1 cellular context compared by ENCODE assay signal in the genomic region with DNA sequence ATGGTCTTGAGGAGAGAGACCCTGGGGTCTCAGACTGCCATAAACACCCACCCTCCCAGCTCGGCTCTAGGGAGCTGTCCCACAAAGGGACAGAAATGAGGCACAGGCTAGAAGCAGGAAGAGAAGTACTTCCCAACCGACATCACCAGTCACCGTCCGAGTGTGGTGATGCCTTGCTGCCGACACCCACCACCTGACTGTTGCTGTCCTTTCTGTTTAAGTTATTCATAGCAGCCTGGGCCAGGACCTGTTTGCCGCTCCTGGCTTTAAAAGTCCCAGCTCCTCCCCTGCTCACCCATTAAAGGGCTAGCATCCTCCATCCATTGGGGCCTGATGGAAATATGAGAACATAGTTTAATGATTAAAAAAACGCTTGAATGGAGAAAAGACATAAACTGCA.
TF ChIP-seq lines count a peak whose summit lies in the region.

No MANE protein-coding gene starts in this region.

TF ChIP-seq in K562, 482 proteins besides CTCF, POLR2A, EP300 and RAD21:
- TF ChIP-seq CCNT2 (IDR thresholded peaks at IDR 0.05; ENCODE audit: borderline replicate concordance, extremely low read depth, insufficient read length, low read depth, low read length) (no peak), C11orf30 (IDR thresholded peaks at IDR 0.05; ENCODE audit: low read depth) (no peak), DMBX1 (CRISPR knock-in tag; IDR thresholded peaks at IDR 0.05; ENCODE audit: borderline replicate concordance) (no peak), ZNF174 (CRISPR knock-in tag; IDR thresholded peaks at IDR 0.05) (no peak)
- TF ChIP-seq, protein P1, sequence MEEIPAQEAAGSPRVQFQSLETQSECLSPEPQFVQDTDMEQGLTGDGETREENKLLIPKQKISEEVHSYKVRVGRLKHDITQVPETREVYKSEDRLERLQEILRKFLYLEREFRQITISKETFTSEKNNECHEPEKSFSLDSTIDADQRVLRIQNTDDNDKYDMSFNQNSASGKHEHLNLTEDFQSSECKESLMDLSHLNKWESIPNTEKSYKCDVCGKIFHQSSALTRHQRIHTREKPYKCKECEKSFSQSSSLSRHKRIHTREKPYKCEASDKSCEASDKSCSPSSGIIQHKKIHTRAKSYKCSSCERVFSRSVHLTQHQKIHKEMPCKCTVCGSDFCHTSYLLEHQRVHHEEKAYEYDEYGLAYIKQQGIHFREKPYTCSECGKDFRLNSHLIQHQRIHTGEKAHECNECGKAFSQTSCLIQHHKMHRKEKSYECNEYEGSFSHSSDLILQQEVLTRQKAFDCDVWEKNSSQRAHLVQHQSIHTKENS (CRISPR knock-in tag; IDR thresholded peaks at IDR 0.05) = no peak
- TF ChIP-seq, protein P2, sequence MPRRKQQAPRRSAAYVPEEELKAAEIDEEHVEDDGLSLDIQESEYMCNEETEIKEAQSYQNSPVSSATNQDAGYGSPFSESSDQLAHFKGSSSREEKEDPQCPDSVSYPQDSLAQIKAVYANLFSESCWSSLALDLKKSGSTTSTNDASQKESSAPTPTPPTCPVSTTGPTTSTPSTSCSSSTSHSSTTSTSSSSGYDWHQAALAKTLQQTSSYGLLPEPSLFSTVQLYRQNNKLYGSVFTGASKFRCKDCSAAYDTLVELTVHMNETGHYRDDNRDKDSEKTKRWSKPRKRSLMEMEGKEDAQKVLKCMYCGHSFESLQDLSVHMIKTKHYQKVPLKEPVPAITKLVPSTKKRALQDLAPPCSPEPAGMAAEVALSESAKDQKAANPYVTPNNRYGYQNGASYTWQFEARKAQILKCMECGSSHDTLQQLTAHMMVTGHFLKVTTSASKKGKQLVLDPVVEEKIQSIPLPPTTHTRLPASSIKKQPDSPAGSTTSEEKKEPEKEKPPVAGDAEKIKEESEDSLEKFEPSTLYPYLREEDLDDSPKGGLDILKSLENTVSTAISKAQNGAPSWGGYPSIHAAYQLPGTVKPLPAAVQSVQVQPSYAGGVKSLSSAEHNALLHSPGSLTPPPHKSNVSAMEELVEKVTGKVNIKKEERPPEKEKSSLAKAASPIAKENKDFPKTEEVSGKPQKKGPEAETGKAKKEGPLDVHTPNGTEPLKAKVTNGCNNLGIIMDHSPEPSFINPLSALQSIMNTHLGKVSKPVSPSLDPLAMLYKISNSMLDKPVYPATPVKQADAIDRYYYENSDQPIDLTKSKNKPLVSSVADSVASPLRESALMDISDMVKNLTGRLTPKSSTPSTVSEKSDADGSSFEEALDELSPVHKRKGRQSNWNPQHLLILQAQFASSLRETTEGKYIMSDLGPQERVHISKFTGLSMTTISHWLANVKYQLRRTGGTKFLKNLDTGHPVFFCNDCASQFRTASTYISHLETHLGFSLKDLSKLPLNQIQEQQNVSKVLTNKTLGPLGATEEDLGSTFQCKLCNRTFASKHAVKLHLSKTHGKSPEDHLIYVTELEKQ (CRISPR knock-in tag; IDR thresholded peaks at IDR 0.05) = no peak
- TF ChIP-seq, protein P3, sequence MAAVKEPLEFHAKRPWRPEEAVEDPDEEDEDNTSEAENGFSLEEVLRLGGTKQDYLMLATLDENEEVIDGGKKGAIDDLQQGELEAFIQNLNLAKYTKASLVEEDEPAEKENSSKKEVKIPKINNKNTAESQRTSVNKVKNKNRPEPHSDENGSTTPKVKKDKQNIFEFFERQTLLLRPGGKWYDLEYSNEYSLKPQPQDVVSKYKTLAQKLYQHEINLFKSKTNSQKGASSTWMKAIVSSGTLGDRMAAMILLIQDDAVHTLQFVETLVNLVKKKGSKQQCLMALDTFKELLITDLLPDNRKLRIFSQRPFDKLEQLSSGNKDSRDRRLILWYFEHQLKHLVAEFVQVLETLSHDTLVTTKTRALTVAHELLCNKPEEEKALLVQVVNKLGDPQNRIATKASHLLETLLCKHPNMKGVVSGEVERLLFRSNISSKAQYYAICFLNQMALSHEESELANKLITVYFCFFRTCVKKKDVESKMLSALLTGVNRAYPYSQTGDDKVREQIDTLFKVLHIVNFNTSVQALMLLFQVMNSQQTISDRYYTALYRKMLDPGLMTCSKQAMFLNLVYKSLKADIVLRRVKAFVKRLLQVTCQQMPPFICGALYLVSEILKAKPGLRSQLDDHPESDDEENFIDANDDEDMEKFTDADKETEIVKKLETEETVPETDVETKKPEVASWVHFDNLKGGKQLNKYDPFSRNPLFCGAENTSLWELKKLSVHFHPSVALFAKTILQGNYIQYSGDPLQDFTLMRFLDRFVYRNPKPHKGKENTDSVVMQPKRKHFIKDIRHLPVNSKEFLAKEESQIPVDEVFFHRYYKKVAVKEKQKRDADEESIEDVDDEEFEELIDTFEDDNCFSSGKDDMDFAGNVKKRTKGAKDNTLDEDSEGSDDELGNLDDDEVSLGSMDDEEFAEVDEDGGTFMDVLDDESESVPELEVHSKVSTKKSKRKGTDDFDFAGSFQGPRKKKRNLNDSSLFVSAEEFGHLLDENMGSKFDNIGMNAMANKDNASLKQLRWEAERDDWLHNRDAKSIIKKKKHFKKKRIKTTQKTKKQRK (IDR thresholded peaks at IDR 0.05; ENCODE audit: borderline replicate concordance, low read depth, low read length) = no peak
- TF ChIP-seq, protein P4, sequence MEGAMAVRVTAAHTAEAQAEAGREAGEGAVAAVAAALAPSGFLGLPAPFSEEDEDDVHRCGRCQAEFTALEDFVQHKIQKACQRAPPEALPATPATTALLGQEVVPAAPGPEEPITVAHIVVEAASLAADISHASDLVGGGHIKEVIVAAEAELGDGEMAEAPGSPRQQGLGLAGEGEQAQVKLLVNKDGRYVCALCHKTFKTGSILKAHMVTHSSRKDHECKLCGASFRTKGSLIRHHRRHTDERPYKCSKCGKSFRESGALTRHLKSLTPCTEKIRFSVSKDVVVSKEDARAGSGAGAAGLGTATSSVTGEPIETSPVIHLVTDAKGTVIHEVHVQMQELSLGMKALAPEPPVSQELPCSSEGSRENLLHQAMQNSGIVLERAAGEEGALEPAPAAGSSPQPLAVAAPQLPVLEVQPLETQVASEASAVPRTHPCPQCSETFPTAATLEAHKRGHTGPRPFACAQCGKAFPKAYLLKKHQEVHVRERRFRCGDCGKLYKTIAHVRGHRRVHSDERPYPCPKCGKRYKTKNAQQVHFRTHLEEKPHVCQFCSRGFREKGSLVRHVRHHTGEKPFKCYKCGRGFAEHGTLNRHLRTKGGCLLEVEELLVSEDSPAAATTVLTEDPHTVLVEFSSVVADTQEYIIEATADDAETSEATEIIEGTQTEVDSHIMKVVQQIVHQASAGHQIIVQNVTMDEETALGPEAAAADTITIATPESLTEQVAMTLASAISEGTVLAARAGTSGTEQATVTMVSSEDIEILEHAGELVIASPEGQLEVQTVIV (CRISPR knock-in tag; IDR thresholded peaks at IDR 0.05; ENCODE audit: borderline replicate concordance) = no peak
